In the genomic region with DNA sequence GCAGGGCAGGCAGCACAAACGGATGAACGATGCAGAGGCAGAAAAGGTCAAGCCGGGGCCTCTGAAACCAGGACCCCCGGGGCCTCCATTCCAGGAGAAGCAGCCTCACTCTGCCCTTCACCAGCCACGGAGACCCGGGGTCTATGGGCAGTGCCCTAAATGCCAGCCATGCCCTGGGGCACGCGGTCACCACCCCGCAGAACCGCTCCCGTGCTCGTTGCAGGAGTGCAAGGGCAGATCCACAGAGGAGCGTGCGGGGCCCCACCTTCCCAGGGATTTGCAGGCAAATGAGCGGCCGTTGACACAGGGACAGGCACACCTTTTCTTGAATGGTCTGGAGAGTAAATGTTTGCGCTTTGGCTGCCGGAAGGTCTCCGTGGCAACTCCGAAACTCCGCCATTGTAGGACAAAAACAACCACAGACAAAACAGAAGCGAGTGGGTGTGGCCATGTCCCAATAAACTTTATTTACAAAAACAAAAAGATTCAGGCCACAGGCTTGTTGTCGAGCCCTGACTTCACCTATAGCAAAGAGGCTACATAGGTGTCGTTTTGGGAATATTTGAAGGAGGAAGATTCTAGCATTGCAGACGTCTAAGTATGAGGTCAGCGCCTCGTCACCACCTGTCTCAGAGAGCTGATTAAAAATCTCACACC, we compare ENCODE assay signal across 18 cellular contexts.
A peak's percentile ranks its signal among the peaks of the same experiment; 100 is the strongest.
DNase-seq lines count a peak whose midpoint lies in the region; ATAC-seq and TF ChIP-seq lines count a peak whose summit lies in the region.
"Had no signal": no experiment of that assay in that cellular context is flagged by ENCODE, and none has a peak within 500 bp of the region (broad histone marks: within the 10 kb centered on the region; RNA-seq: fewer than 3 reads in every experiment).

No MANE protein-coding gene starts in this region.

- H3K27me3 Mint-ChIP-seq in brain = peaks cover under 1% of the 10 kb centered on the region

- H3K4me3 ChIP-seq in spleen (no peak overlapping the region), BE2C (ENCODE audit: low read depth, low read length) (no peak overlapping the region)
- H3K4me3 ChIP-seq: A549, SJCRH30 had no signal

- 89 to 94% (median 90%) methylated on average over 20 to 27 of the region's 27 CpGs for WGBS in spleen, 5 donors

- peaks cover 0 to 25% (median 0%) of the 10 kb centered on the region in 7 donors for H3K27me3 ChIP-seq in spleen (replicated peaks in 1 of 7)
- peaks cover 34% of the 10 kb centered on the region for H3K27me3 ChIP-seq in BE2C

- no peak overlapping the region for H3K4me3 Mint-ChIP-seq in brain
- H3K4me3 Mint-ChIP-seq: CD4-positive, alpha-beta memory T cell; IgD-negative memory B cell had no signal

- TF ChIP-seq POLR2A in spleen (IDR thresholded peaks at IDR 0.05) = no peak

- H3K4me1 ChIP-seq in spleen = peaks cover 0 to 7% (median 0%) of the 10 kb centered on the region in 6 donors
- no peaks in the 10 kb centered on the region for H3K4me1 ChIP-seq in BE2C
- H3K4me1 ChIP-seq: A549, SJCRH30 had no signal

- ATAC-seq in Right ventricle myocardium superior (ENCODE audit: poor library complexity) (no peak), GM21619 (IDR thresholded peaks at IDR 0.05; ENCODE audit: unreplicated experiment) (no peak)

- no peak overlapping the region for H3K27ac ChIP-seq in spleen
- H3K27ac ChIP-seq: A549, SJCRH30 had no signal

- no peaks in the 10 kb centered on the region for H3K9me3 ChIP-seq in spleen
- H3K9me3 ChIP-seq in BE2C = no peaks in the 10 kb centered on the region
- H3K9me3 ChIP-seq: A549, SJCRH30 had no signal

- H3K9me3 Mint-ChIP-seq in brain = no peaks in the 10 kb centered on the region

- H3K4me1 Mint-ChIP-seq in brain = peaks cover 8% of the 10 kb centered on the region
- H3K4me1 Mint-ChIP-seq: IgD-negative memory B cell had no signal

- H3K36me3 Mint-ChIP-seq in brain = no peaks in the 10 kb centered on the region
- H3K36me3 Mint-ChIP-seq: CD4-positive, alpha-beta memory T cell; IgD-negative memory B cell had no signal

- H3K36me3 ChIP-seq in spleen = no peaks in the 10 kb centered on the region
- no peaks in the 10 kb centered on the region for H3K36me3 ChIP-seq in BE2C
- H3K36me3 ChIP-seq: SJCRH30 had no signal

- peak; percentile 21 for DNase-seq in Right ventricle myocardium superior
- DNase-seq in cardiac septum (ENCODE audit: low spot score) = no peak
- peak; percentile 26 for DNase-seq in NCI-H526 treated with DMSO at 0.1 percent for 48 hours (lab: John Stamatoyannopoulos, UW)
- peak; percentile 70 for DNase-seq in spleen
- DNase-seq in BE2C = no peak
- no peak for DNase-seq in AG20443 (ENCODE audit: low spot score)
- DNase-seq: AML-193; CD4-positive, alpha-beta memory T cell; NCI-H1436; NCI-H2081 treated with DMSO at 0.1 percent for 48 hours; NCI-H2227 treated with DMSO at 0.1 percent for 48 hours; NCI-H82; SJCRH30; SW 1271 had no signal

- TF ChIP-seq CTCF in brain (conservative IDR thresholded peaks at IDR 0.05) (no peak), spleen (IDR thresholded peaks at IDR 0.05 in 8 of 11, conservative IDR thresholded peaks at IDR 0.05 in 3 of 11) (no peak), BE2C (IDR thresholded peaks at IDR 0.05; ENCODE audit: low read depth, low read length) (no peak)

- intact Hi-C loops in Right ventricle myocardium superior (cut with DNase I) = no loop called here
- intact Hi-C loops in cardiac septum (cut with DNase I) = no loop called here
- intact Hi-C loops in spleen (cut with DNase I; ENCODE audit: low total_unique reads) = no loop called here

- H3K27ac Mint-ChIP-seq in brain = peak overlapping the region in 4 of 5 experiments; percentile 31 to 73 (median 66)
- H3K27ac Mint-ChIP-seq: CD4-positive, alpha-beta memory T cell had no signal

Comparison
In these comparisons a context has a peak if more than half of its experiments do, and no peak if none do; other contexts are left out.
1. DNase-seq: peak in Right ventricle myocardium superior (single experiment), NCI-H526 treated with DMSO at 0.1 percent for 48 hours (single experiment) and spleen (single experiment); none in cardiac septum (single experiment), BE2C (single experiment) and AG20443 (single experiment).